Comparison of ENCODE assay signal across 18 cellular contexts in the genomic region with DNA sequence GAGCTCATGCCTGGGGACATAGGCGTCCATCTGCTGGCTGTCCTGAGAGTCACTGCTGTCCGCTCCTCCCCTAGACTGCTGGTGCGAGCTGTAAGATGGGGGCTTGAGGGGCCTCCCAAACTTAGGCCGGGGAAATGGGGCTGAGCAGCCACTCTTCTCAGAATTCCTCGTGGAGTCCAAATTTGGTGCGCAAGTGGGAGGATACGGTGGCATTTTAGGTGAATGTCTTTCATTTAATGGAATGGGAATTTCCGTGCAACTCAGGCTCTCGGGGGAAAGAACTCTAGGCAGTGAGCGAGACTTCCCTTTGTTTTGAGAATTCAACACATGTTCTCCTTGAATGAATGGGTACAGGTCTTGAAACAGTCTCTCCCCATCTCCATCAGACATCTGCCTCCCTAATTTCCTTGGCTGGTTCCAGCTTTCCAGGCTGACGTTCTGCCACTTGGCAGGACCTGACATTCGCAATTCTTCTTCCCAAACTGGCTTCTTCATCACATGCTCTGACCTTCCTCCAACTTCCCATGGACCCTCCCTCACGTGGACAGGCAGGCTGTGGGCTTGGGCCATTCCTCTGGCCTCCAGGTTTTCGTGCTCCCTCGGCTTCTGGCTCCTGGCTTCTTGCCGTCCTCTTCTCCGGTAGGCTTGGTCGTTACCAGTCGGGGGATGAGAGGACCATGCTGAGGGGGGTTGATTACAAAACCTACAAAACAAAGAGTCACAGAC. TPM values are rescaled to one million over a fixed set of nuclear protein-coding genes. Genes with fewer than 3 reads are reported as not detected.
DNase-seq lines count a peak whose midpoint lies in the region; ATAC-seq and TF ChIP-seq lines count a peak whose summit lies in the region.
"Had no signal": no experiment of that assay in that cellular context is flagged by ENCODE, and none has a peak within 500 bp of the region (broad histone marks: within the 10 kb centered on the region; RNA-seq: fewer than 3 reads in every experiment).

No MANE protein-coding gene starts in this region.

- H3K27ac ChIP-seq in CD4-positive, alpha-beta T cell (ENCODE audit: low read depth, low read length): no peak overlapping the region
- H3K27ac ChIP-seq in angular gyrus (ENCODE audit: low read depth, low read length) (peak overlapping the region; percentile 2), lower lobe of right lung (peak overlapping the region; percentile 81), stomach (peak overlapping the region in 4 of 5 donors; percentile 13 to 77 (median 60))
- H3K27ac ChIP-seq: SK-N-MC had no signal

- CTCF ChIA-PET in CD4-positive, alpha-beta T cell (lab: Charles Lee): no interaction called here

- H3K4me1 Mint-ChIP-seq in CD4-positive, alpha-beta T cell (ENCODE audit: low read depth): peaks cover 36% of the 10 kb centered on the region
- peaks cover 28% of the 10 kb centered on the region for H3K4me1 Mint-ChIP-seq in activated naive CD8-positive, alpha-beta T cell treated with anti-CD3 and anti-CD28 coated beads for 36 hours

- no peak for DNase-seq in CD4-positive, alpha-beta T cell
- DNase-seq in lower lobe of right lung (no peak), stomach (no peak), SHP77 (lab: John Stamatoyannopoulos, UW) (no peak)
- DNase-seq in activated naive CD8-positive, alpha-beta T cell treated with anti-CD3 and anti-CD28 coated beads for 36 hours: no peak
- DNase-seq: activated CD4-positive, alpha-beta T cell treated with anti-CD3 and anti-CD28 coated beads, Interleukin-2, amount 10 ng/mL, durations not matched to agents 7 days and 5 days; COR-L47; EL; hypothalamus; kidney glomerular epithelial cell; NCI-H1092 treated with DMSO at 0.1 percent for 48 hours; NCI-H774; PC-3 had no signal

- H3K9me3 Mint-ChIP-seq in CD4-positive, alpha-beta T cell: no peaks in the 10 kb centered on the region
- no peaks in the 10 kb centered on the region for H3K9me3 Mint-ChIP-seq in activated naive CD8-positive, alpha-beta T cell treated with anti-CD3 and anti-CD28 coated beads for 36 hours
- H3K9me3 Mint-ChIP-seq: activated CD4-positive, alpha-beta T cell treated with anti-CD3 and anti-CD28 coated beads, Interleukin-2, amount 10 ng/mL, durations not matched to agents 7 days and 5 days; activated naive CD4-positive, alpha-beta T cell treated with anti-CD3 and anti-CD28 coated beads, Interleukin-2, amount 50 U/mL, for 72 hours had no signal

- no peak for TF ChIP-seq CTCF in CD4-positive, alpha-beta T cell (IDR thresholded peaks at IDR 0.05)
- TF ChIP-seq CTCF in lower lobe of right lung (IDR thresholded peaks at IDR 0.05) (no peak), stomach (IDR thresholded peaks at IDR 0.05) (no peak)

- H3K4me3 Mint-ChIP-seq in CD4-positive, alpha-beta T cell: peak overlapping the region; percentile 44
- no peak overlapping the region for H3K4me3 Mint-ChIP-seq in activated naive CD8-positive, alpha-beta T cell treated with anti-CD3 and anti-CD28 coated beads for 36 hours
- H3K4me3 Mint-ChIP-seq: activated CD4-positive, alpha-beta T cell treated with anti-CD3 and anti-CD28 coated beads, Interleukin-2, amount 10 ng/mL, durations not matched to agents 7 days and 5 days had no signal

- peaks cover 4% of the 10 kb centered on the region for H3K36me3 Mint-ChIP-seq in CD4-positive, alpha-beta T cell (ENCODE audit: low read depth)
- peaks cover 2% of the 10 kb centered on the region for H3K36me3 Mint-ChIP-seq in activated naive CD8-positive, alpha-beta T cell treated with anti-CD3 and anti-CD28 coated beads for 36 hours
- H3K36me3 Mint-ChIP-seq: activated naive CD4-positive, alpha-beta T cell treated with anti-CD3 and anti-CD28 coated beads, Interleukin-2, amount 50 U/mL, for 72 hours had no signal

- ATAC-seq in CD4-positive, alpha-beta T cell (ENCODE audit: poor library complexity): no peak
- ATAC-seq in lower lobe of right lung (no peak), GM19035 (IDR thresholded peaks at IDR 0.05; ENCODE audit: unreplicated experiment) (no peak)
- ATAC-seq: activated naive CD4-positive, alpha-beta T cell treated with anti-CD3 and anti-CD28 coated beads, Interleukin-2, amount 50 U/mL, for 72 hours; PC-3 had no signal

- no peak overlapping the region for H3K4me3 ChIP-seq in lower lobe of right lung
- no peak overlapping the region for H3K4me3 ChIP-seq in stomach
- H3K4me3 ChIP-seq: HAP-1, SK-N-MC had no signal

- WGBS in stomach, 5 donors: 82 to 94% (median 88%) methylated on average over 19 of the region's 19 CpGs

- TF ChIP-seq EP300 in stomach (IDR thresholded peaks at IDR 0.05): no peak

- H3K4me1 ChIP-seq in lower lobe of right lung (peaks cover 55% of the 10 kb centered on the region), stomach (peaks cover 19 to 45% (median 33%) of the 10 kb centered on the region in 4 donors)
- H3K4me1 ChIP-seq: HAP-1 had no signal

- peaks cover 47% of the 10 kb centered on the region for H3K27me3 ChIP-seq in CD4-positive, alpha-beta T cell (ENCODE audit: control insufficient read depth, insufficient read depth, low read length)
- H3K27me3 ChIP-seq in lower lobe of right lung (ENCODE audit: low read depth): peaks cover 3% of the 10 kb centered on the region
- H3K27me3 ChIP-seq in stomach: peaks cover 0 to 9% (median 0%) of the 10 kb centered on the region in 3 donors

- TF ChIP-seq POLR2A in stomach (IDR thresholded peaks at IDR 0.05): no peak

- intact Hi-C loops in CD4-positive, alpha-beta T cell (cut with DNase I, micrococcal nuclease): loop anchor here (5.0 to 10.0 kb wide), 2 partner anchors 315 to 498 kb away; a partner anchor contains a TSS
- intact Hi-C loops in lower lobe of right lung (cut with DNase I): no loop called here
- intact Hi-C loops in stomach (cut with DNase I; ENCODE audit: low total_unique reads): no loop called here

- POLR2A ChIA-PET in CD4-positive, alpha-beta T cell (lab: Charles Lee): interaction anchor here (0.6 to 1.7 kb wide), 2 partner anchors 12 to 438 kb away, joined by 3 to 5 read pairs; no protein-coding TSS in a partner anchor

- H3K27me3 Mint-ChIP-seq in CD4-positive, alpha-beta T cell: peaks cover 85% of the 10 kb centered on the region
- H3K27me3 Mint-ChIP-seq in activated naive CD8-positive, alpha-beta T cell treated with anti-CD3 and anti-CD28 coated beads for 36 hours: peaks cover 90% of the 10 kb centered on the region

- H3K36me3 ChIP-seq in lower lobe of right lung (peaks cover 17% of the 10 kb centered on the region), stomach (peaks cover 0 to 4% (median under 1%) of the 10 kb centered on the region in 4 donors)
- H3K36me3 ChIP-seq: HAP-1 had no signal

- no peak overlapping the region for H3K27ac Mint-ChIP-seq in CD4-positive, alpha-beta T cell
- H3K27ac Mint-ChIP-seq in activated naive CD8-positive, alpha-beta T cell treated with anti-CD3 and anti-CD28 coated beads for 36 hours: no peak overlapping the region
- H3K27ac Mint-ChIP-seq: activated CD4-positive, alpha-beta T cell treated with anti-CD3 and anti-CD28 coated beads, Interleukin-2, amount 10 ng/mL, durations not matched to agents 7 days and 5 days had no signal

- no peaks in the 10 kb centered on the region for H3K9me3 ChIP-seq in CD4-positive, alpha-beta T cell (ENCODE audit: control insufficient read depth, low read length)
- H3K9me3 ChIP-seq in lower lobe of right lung: no peaks in the 10 kb centered on the region
- H3K9me3 ChIP-seq in stomach: no peaks in the 10 kb centered on the region
- H3K9me3 ChIP-seq: HAP-1 had no signal

RNA-seq across cellular contexts. Expression of a gene that starts 30.1 kb away (rescaled TPM):
- not detected for total RNA-seq in CD4-positive, alpha-beta T cell
- total RNA-seq in lower lobe of right lung: 101 TPM
- total RNA-seq in stomach: 10 to 100 TPM in 4 of 5 donors, 1 to 10 TPM in 1; 3.5 to 30.3 (median 20.2) TPM
- 1 to 10 TPM; 1.6 to 2.2 (median 1.7) TPM for polyA plus RNA-seq in stomach
- under 1 TPM; 0.02 to 0.14 TPM for total RNA-seq in activated naive CD8-positive, alpha-beta T cell treated with anti-CD3 and anti-CD28 coated beads for 36 hours

Comparison
In these comparisons a context has a peak if more than half of its experiments do, and no peak if none do; other contexts are left out.
1. intact Hi-C loops: an anchor here in CD4-positive, alpha-beta T cell (5.0 to 10.0 kb wide); none called in lower lobe of right lung and stomach.